ENCODE assay signal across 1 cellular context in the genomic region with DNA sequence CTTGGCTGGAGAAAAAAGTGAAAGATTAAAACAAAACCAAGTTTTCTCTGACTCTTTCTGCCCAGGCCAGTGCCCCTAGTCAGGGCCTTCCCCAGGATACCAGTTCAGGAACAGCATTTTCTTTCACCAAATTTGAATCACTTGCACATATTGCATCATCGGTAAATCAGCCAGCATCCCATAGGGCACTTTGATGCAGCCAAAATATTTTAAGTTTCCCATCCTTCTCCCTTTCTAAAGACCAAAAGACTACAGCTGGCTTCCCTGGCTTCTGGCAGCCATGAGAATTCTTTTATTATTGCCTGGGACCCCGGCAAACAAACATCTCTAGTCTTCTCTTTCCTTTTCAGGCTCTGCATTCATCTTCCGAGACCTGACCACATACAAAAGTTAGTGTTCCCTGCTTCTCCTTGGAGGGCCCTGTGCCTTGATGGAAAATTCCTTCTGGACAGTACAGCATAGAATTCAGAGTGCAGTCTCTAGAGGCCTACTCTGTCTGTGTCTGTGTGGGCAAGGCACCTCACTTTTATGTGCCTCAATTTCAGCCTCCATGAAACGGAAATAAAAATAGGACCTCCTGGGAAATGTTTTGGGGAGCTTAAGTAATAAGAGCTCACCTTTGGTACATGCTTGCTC.
TF ChIP-seq lines count a peak whose summit lies in the region.

No MANE protein-coding gene starts in this region.

TF ChIP-seq in H1, 55 proteins besides CTCF, POLR2A, EP300 and RAD21 (continued from another document):
- TF ChIP-seq CTBP2 (IDR thresholded peaks at IDR 0.05; ENCODE audit: borderline replicate concordance, insufficient read depth, insufficient read length, low read length), result no peak
- TF ChIP-seq KDM1A (IDR thresholded peaks at IDR 0.05; ENCODE audit: borderline replicate concordance, low read length), result no peak
- no peak for TF ChIP-seq POLR2AphosphoS5 (IDR thresholded peaks at IDR 0.05; ENCODE audit: low read depth, low read length)
- TF ChIP-seq SP1 (IDR thresholded peaks at IDR 0.05; ENCODE audit: low read depth, low read length), result no peak
- TF ChIP-seq PHF8 (conservative IDR thresholded peaks at IDR 0.05; ENCODE audit: low read depth, low read length), result no peak
